1 cellular context compared by ENCODE assay signal in genomic region chr20:32485126-32485769, GRCh38.
TF ChIP-seq lines count a peak whose summit lies in the region.

No MANE protein-coding gene starts in this region.

TF ChIP-seq in HepG2, 621 proteins besides CTCF, POLR2A, EP300 and RAD21 (continued from another document and continues in another):
- no peak for TF ChIP-seq SMAD1 (CRISPR knock-in tag; IDR thresholded peaks at IDR 0.05; ENCODE audit: borderline replicate concordance, low read depth)
- no peak for TF ChIP-seq ZNF496 (CRISPR knock-in tag; IDR thresholded peaks at IDR 0.05; ENCODE audit: insufficient replicate concordance)
- TF ChIP-seq ZNF792 (CRISPR knock-in tag; IDR thresholded peaks at IDR 0.05) = no peak; the same call in 1 of the 2 replicates
- no peak for TF ChIP-seq ZNF891 (CRISPR knock-in tag; IDR thresholded peaks at IDR 0.05)
- TF ChIP-seq GLMP (CRISPR knock-in tag; IDR thresholded peaks at IDR 0.05; ENCODE audit: borderline replicate concordance) = no peak
- no peak for TF ChIP-seq ZBTB42 (CRISPR knock-in tag; IDR thresholded peaks at IDR 0.05)
- TF ChIP-seq ZNF800 (CRISPR knock-in tag; IDR thresholded peaks at IDR 0.05) = no peak
- no peak for TF ChIP-seq ZNF572 (CRISPR knock-in tag; IDR thresholded peaks at IDR 0.05)
- TF ChIP-seq ZNF562 (CRISPR knock-in tag; IDR thresholded peaks at IDR 0.05; ENCODE audit: borderline replicate concordance) = no peak
- TF ChIP-seq NR2F2 (IDR thresholded peaks at IDR 0.05; ENCODE audit: borderline replicate concordance, low read depth) = no peak
- no peak for TF ChIP-seq ZNF646 (CRISPR knock-in tag; IDR thresholded peaks at IDR 0.05)
- no peak for TF ChIP-seq ZNF335 (CRISPR knock-in tag; IDR thresholded peaks at IDR 0.05)
- TF ChIP-seq ATF6 (CRISPR knock-in tag; conservative IDR thresholded peaks at IDR 0.05) = no peak
- no peak for TF ChIP-seq ZNF484 (CRISPR knock-in tag; IDR thresholded peaks at IDR 0.05; ENCODE audit: borderline replicate concordance, low read depth)
- no peak; the same call in 1 of the 2 replicates for TF ChIP-seq HOXA5 (CRISPR knock-in tag; IDR thresholded peaks at IDR 0.05)
- 0 out of 2 replicates have a peak, but pooled peaks have one; percentile 60 for TF ChIP-seq GTF3A (CRISPR knock-in tag; conservative IDR thresholded peaks at IDR 0.05)
- no peak for TF ChIP-seq CSRNP2 (CRISPR knock-in tag; conservative IDR thresholded peaks at IDR 0.05; ENCODE audit: low read depth)
- TF ChIP-seq MBNL3 (CRISPR knock-in tag; conservative IDR thresholded peaks at IDR 0.05) = no peak
- TF ChIP-seq ZNF749 (CRISPR knock-in tag; IDR thresholded peaks at IDR 0.05; ENCODE audit: borderline replicate concordance) = no peak
- TF ChIP-seq MED1 (CRISPR knock-in tag; IDR thresholded peaks at IDR 0.05) = peak; percentile 35; the same call in 1 of the 2 replicates
- no peak for TF ChIP-seq ZNF564 (CRISPR knock-in tag; IDR thresholded peaks at IDR 0.05)
- TF ChIP-seq ZNF780A (CRISPR knock-in tag; IDR thresholded peaks at IDR 0.05) = no peak
- no peak for TF ChIP-seq PRDM4 (CRISPR knock-in tag; IDR thresholded peaks at IDR 0.05; ENCODE audit: borderline replicate concordance)
- TF ChIP-seq ZBTB2 (CRISPR knock-in tag; IDR thresholded peaks at IDR 0.05; ENCODE audit: low read depth) = no peak
- TF ChIP-seq ZNF12 (CRISPR knock-in tag; IDR thresholded peaks at IDR 0.05) = 0 out of 2 replicates have a peak, but pooled peaks have one; percentile 51
- TF ChIP-seq EHMT2 (IDR thresholded peaks at IDR 0.05; ENCODE audit: borderline replicate concordance, low read depth, low read length) = no peak
- no peak for TF ChIP-seq NFIC (IDR thresholded peaks at IDR 0.05; ENCODE audit: low read length)
- 0 out of 2 replicates have a peak, but pooled peaks have one; percentile 15 for TF ChIP-seq JUND (CRISPR knock-in tag; IDR thresholded peaks at IDR 0.05)
- no peak for TF ChIP-seq ZNF264 (CRISPR knock-in tag; IDR thresholded peaks at IDR 0.05)
- TF ChIP-seq ZNF207 (IDR thresholded peaks at IDR 0.05; ENCODE audit: borderline replicate concordance) = no peak
- TF ChIP-seq DR1 (CRISPR knock-in tag; IDR thresholded peaks at IDR 0.05) = no peak
- no peak for TF ChIP-seq FOXC1 (CRISPR knock-in tag; IDR thresholded peaks at IDR 0.05; ENCODE audit: borderline replicate concordance)
- TF ChIP-seq ZNF883 (CRISPR knock-in tag; IDR thresholded peaks at IDR 0.05; ENCODE audit: not compliant biosample characterization) = no peak
- TF ChIP-seq KLF16 (CRISPR knock-in tag; IDR thresholded peaks at IDR 0.05) = peak in 1 of 2 experiments; percentile 25; a peak in 1 of 4 replicates
- TF ChIP-seq PRPF4 (IDR thresholded peaks at IDR 0.05; ENCODE audit: low read depth, low read length, poor library complexity, severe bottlenecking) = no peak
- peak; percentile 77 for TF ChIP-seq CBX1 (IDR thresholded peaks at IDR 0.05; ENCODE audit: low read depth)
- no peak for TF ChIP-seq ZSCAN20 (CRISPR knock-in tag; IDR thresholded peaks at IDR 0.05; ENCODE audit: borderline replicate concordance)
- peak; percentile 23; the same call in 1 of the 2 replicates for TF ChIP-seq FOXP4 (CRISPR knock-in tag; IDR thresholded peaks at IDR 0.05)
- no peak for TF ChIP-seq ZNF790 (CRISPR knock-in tag; IDR thresholded peaks at IDR 0.05; ENCODE audit: borderline replicate concordance)
- no peak for TF ChIP-seq ZNF274 (CRISPR knock-in tag; IDR thresholded peaks at IDR 0.05)
